In genomic region chr20:63224272-63225081, GRCh38 we compare ENCODE assay signal across 1 cellular context.
TF ChIP-seq lines count a peak whose summit lies in the region.

No MANE protein-coding gene starts in this region.

TF ChIP-seq in HepG2, 621 proteins besides CTCF, POLR2A, EP300 and RAD21 (continues in another document):
- TF ChIP-seq YEATS2 (CRISPR knock-in tag; IDR thresholded peaks at IDR 0.05; ENCODE audit: borderline replicate concordance) (no peak), HNF1A (IDR thresholded peaks at IDR 0.05; ENCODE audit: low read depth) (no peak), HNF1A (CRISPR knock-in tag; IDR thresholded peaks at IDR 0.05; ENCODE audit: borderline replicate concordance) (no peak), MLX (CRISPR knock-in tag; IDR thresholded peaks at IDR 0.05) (no peak), BHLHE40 (IDR thresholded peaks at IDR 0.05; ENCODE audit: low read length) (no peak), CHD2 (IDR thresholded peaks at IDR 0.05; ENCODE audit: low read depth, low read length) (no peak), HMG20B (CRISPR knock-in tag; conservative IDR thresholded peaks at IDR 0.05) (no peak), NFATC3 (CRISPR knock-in tag; IDR thresholded peaks at IDR 0.05) (no peak), SRSF9 (IDR thresholded peaks at IDR 0.05; ENCODE audit: borderline replicate concordance, insufficient read depth, low read depth, low read length, poor library complexity, severe bottlenecking) (no peak), POGZ (CRISPR knock-in tag; IDR thresholded peaks at IDR 0.05) (no peak), SNAPC2 (CRISPR knock-in tag; IDR thresholded peaks at IDR 0.05) (no peak), BRCA1 (CRISPR knock-in tag; IDR thresholded peaks at IDR 0.05) (no peak), ZNF776 (CRISPR knock-in tag; IDR thresholded peaks at IDR 0.05) (0 out of 2 replicates have a peak, but pooled peaks have one; percentile 53), NFKBIZ (CRISPR knock-in tag; IDR thresholded peaks at IDR 0.05) (no peak), ZNF513 (CRISPR knock-in tag; conservative IDR thresholded peaks at IDR 0.05) (no peak), ZMYM3 (CRISPR knock-in tag; IDR thresholded peaks at IDR 0.05) (no peak), SNAPC5 (CRISPR knock-in tag; IDR thresholded peaks at IDR 0.05; ENCODE audit: borderline replicate concordance) (no peak), DZIP1 (CRISPR knock-in tag; IDR thresholded peaks at IDR 0.05) (no peak), PHB2 (IDR thresholded peaks at IDR 0.05; ENCODE audit: partially characterized antibody) (no peak), ZNF44 (CRISPR knock-in tag; IDR thresholded peaks at IDR 0.05) (no peak), DPF2 (CRISPR knock-in tag; IDR thresholded peaks at IDR 0.05; ENCODE audit: borderline replicate concordance, low read depth) (no peak), ZNF460 (CRISPR knock-in tag; IDR thresholded peaks at IDR 0.05; ENCODE audit: borderline replicate concordance) (no peak), ZNF136 (CRISPR knock-in tag; IDR thresholded peaks at IDR 0.05; ENCODE audit: low read depth) (no peak), KAT2B (IDR thresholded peaks at IDR 0.05; ENCODE audit: borderline replicate concordance, low read depth, low read length) (no peak), SYNCRIP (IDR thresholded peaks at IDR 0.05; ENCODE audit: insufficient read depth, low read depth, low read length) (no peak), ZNF800 (CRISPR knock-in tag; IDR thresholded peaks at IDR 0.05) (0 out of 2 replicates have a peak, but pooled peaks have one; percentile 7), ZBTB7B (CRISPR knock-in tag; IDR thresholded peaks at IDR 0.05) (no peak), RERE (CRISPR knock-in tag; IDR thresholded peaks at IDR 0.05; ENCODE audit: low read depth) (no peak), NCOA2 (CRISPR knock-in tag; IDR thresholded peaks at IDR 0.05) (no peak), ZNF737 (CRISPR knock-in tag; IDR thresholded peaks at IDR 0.05; ENCODE audit: borderline replicate concordance) (no peak), ZSCAN5A (CRISPR knock-in tag; IDR thresholded peaks at IDR 0.05; ENCODE audit: borderline replicate concordance) (no peak), STAT5B (CRISPR knock-in tag; IDR thresholded peaks at IDR 0.05) (no peak), IRX3 (CRISPR knock-in tag; IDR thresholded peaks at IDR 0.05; ENCODE audit: borderline replicate concordance, low read depth) (no peak), ZNF598 (CRISPR knock-in tag; IDR thresholded peaks at IDR 0.05; ENCODE audit: borderline replicate concordance) (no peak), CENPBD1 (CRISPR knock-in tag; IDR thresholded peaks at IDR 0.05; ENCODE audit: borderline replicate concordance, low read depth) (no peak), ZNF563 (CRISPR knock-in tag; IDR thresholded peaks at IDR 0.05) (no peak), NR2F2 (IDR thresholded peaks at IDR 0.05; ENCODE audit: borderline replicate concordance, low read depth) (no peak), ZNF605 (CRISPR knock-in tag; IDR thresholded peaks at IDR 0.05) (peak; percentile 57), RORA (CRISPR knock-in tag; IDR thresholded peaks at IDR 0.05) (no peak), U2AF1 (optimal IDR thresholded peaks at IDR 0.05; ENCODE audit: low read depth, low read length) (no peak), TP53 (CRISPR knock-in tag; conservative IDR thresholded peaks at IDR 0.05) (no peak), GATAD1 (CRISPR knock-in tag; IDR thresholded peaks at IDR 0.05) (no peak), ZNF841 (CRISPR knock-in tag; IDR thresholded peaks at IDR 0.05; ENCODE audit: borderline replicate concordance) (no peak), DMTF1 (CRISPR knock-in tag; IDR thresholded peaks at IDR 0.05) (no peak)
